In the genomic region with DNA sequence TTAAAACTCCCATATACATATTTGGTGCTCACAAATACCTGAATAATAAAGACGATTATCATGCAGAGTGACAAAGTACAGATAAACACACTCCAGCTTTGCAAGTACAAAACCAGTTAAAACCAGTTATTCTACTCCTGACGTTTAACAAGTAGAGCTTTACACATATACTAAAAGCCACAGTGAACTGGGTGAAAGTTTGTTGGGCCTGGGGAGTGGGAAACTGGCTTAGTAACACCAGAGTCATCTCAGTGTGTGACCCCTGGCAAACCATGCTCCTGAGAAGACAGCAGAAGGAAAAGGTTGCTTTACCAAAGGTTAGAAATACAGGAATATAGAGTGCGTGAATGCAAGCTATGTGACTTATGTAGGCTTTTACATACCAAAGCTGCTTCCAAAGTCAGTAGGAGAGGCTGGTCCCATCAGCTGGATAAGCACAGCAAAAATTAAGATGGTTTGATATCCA, we compare ENCODE assay signal across 13 cellular contexts.
A peak's percentile ranks its signal among the peaks of the same experiment; 100 is the strongest.
DNase-seq lines count a peak whose midpoint lies in the region; ATAC-seq and TF ChIP-seq lines count a peak whose summit lies in the region.
"Had no signal": no experiment of that assay in that cellular context is flagged by ENCODE, and none has a peak within 500 bp of the region (broad histone marks: within the 10 kb centered on the region; RNA-seq: fewer than 3 reads in every experiment).

No MANE protein-coding gene starts in this region.

- H3K56ac ChIP-seq in H9 (ENCODE audit: insufficient read length, low read depth, low read length): no peak overlapping the region

- H3K18ac ChIP-seq in H9 (ENCODE audit: insufficient read length, low read depth, low read length): peak overlapping the region; percentile 89

- no peak overlapping the region for H2BK15ac ChIP-seq in H9 (ENCODE audit: low read depth, low read length)

- intact Hi-C loops in ovary (cut with DNase I): no loop called here

- no peaks in the 10 kb centered on the region for H3K23me2 ChIP-seq in H9 (ENCODE audit: insufficient read length, low read depth, low read length, poor library complexity, severe bottlenecking)

- H3T11ph ChIP-seq in H9 (ENCODE audit: low read length): peak overlapping the region; percentile 10

- no peaks in the 10 kb centered on the region for H3K27me3 Mint-ChIP-seq in H9 (ENCODE audit: low read depth)
- H3K27me3 Mint-ChIP-seq: activated naive CD8-positive, alpha-beta T cell treated with anti-CD3 and anti-CD28 coated beads for 36 hours had no signal

- peak overlapping the region; percentile 70 for H2BK5ac ChIP-seq in H9 (ENCODE audit: insufficient read length, low read length)

- peak overlapping the region; percentile 85 to 99 (median 99) for H3K27ac Mint-ChIP-seq in H9
- H3K27ac Mint-ChIP-seq: activated naive CD8-positive, alpha-beta T cell treated with anti-CD3 and anti-CD28 coated beads for 36 hours had no signal

- no peak for TF ChIP-seq POLR2A in ovary (IDR thresholded peaks at IDR 0.05)

- ATAC-seq in HG03354 (IDR thresholded peaks at IDR 0.05; ENCODE audit: poor library complexity, severe bottlenecking, unreplicated experiment): no peak

- H3K9ac ChIP-seq in H9 (ENCODE audit: extremely low read depth, insufficient read length, low read length): no peak overlapping the region

- no peak overlapping the region for H2BK12ac ChIP-seq in H9 (ENCODE audit: insufficient read length, low read depth, low read length)

- H4K8ac ChIP-seq in H9 (replicated peaks; ENCODE audit: insufficient read length, low read depth, low read length): no peak overlapping the region

- H4K20me1 ChIP-seq in H9 (ENCODE audit: control insufficient read depth, insufficient read depth, insufficient read length): no peaks in the 10 kb centered on the region

- peak overlapping the region; percentile 6 for H2AK5ac ChIP-seq in H9 (ENCODE audit: insufficient read length, low read length)

- no peak for TF ChIP-seq EP300 in ovary (IDR thresholded peaks at IDR 0.05)

- peak overlapping the region; percentile 8; the same call in 1 of the 2 replicates for H3K14ac ChIP-seq in H9 (ENCODE audit: insufficient read depth, low read length)

- no peaks in the 10 kb centered on the region for H3K36me3 ChIP-seq in iPS DF 6.9 (ENCODE audit: control insufficient read depth, insufficient read depth, low read length)
- H3K36me3 ChIP-seq in ovary: no peaks in the 10 kb centered on the region
- H3K36me3 ChIP-seq: upper lobe of left lung had no signal

- no peak for TF ChIP-seq CTCF in H9 (conservative IDR thresholded peaks at IDR 0.05)
- no peak for TF ChIP-seq CTCF in astrocyte of the spinal cord (IDR thresholded peaks at IDR 0.05; ENCODE audit: low read depth, low read length)
- TF ChIP-seq CTCF in ovary (IDR thresholded peaks at IDR 0.05): no peak

- H3K27me3 ChIP-seq in H9 (ENCODE audit: insufficient read depth, low read length): no peaks in the 10 kb centered on the region
- H3K27me3 ChIP-seq in iPS DF 6.9 (ENCODE audit: control insufficient read depth, insufficient read depth, low read length): no peaks in the 10 kb centered on the region
- no peaks in the 10 kb centered on the region for H3K27me3 ChIP-seq in ovary
- H3K27me3 ChIP-seq: upper lobe of left lung had no signal

- no CpG with 5 or more reads among the region's 3 CpGs for WGBS in H9 (ENCODE audit: extremely low coverage, insufficient read length, low lambda C conversion rate)
- no CpG with 5 or more reads among the region's 3 CpGs for WGBS in iPS DF 6.9 (ENCODE audit: insufficient coverage, insufficient read length)
- 58 to 72% (median 60%) methylated on average over 3 of the region's 3 CpGs for WGBS in ovary, 3 donors

- H2BK120ac ChIP-seq in H9 (ENCODE audit: low read depth, low read length, poor library complexity, severe bottlenecking): no peak overlapping the region

- H3K36me3 Mint-ChIP-seq in H9 (ENCODE audit: insufficient read depth in 1 of 3, low read depth in 3 of 3): peaks cover 0 to 1% (median under 1%) of the 10 kb centered on the region in 3 experiments; a peak in 2 of 7 replicates
- H3K36me3 Mint-ChIP-seq: activated naive CD8-positive, alpha-beta T cell treated with anti-CD3 and anti-CD28 coated beads for 36 hours had no signal

- peak overlapping the region; percentile 89 for H4K5ac ChIP-seq in H9 (ENCODE audit: insufficient read length, low read depth, low read length)

- no peaks in the 10 kb centered on the region for H3K9me3 ChIP-seq in H9 (ENCODE audit: control insufficient read depth, low read depth, low read length)
- no peaks in the 10 kb centered on the region for H3K9me3 ChIP-seq in iPS DF 6.9 (ENCODE audit: control insufficient read depth, insufficient read depth, low read length)
- H3K9me3 ChIP-seq in ovary: no peaks in the 10 kb centered on the region
- H3K9me3 ChIP-seq: upper lobe of left lung had no signal

- no peak overlapping the region for H2BK20ac ChIP-seq in H9 (ENCODE audit: low read depth, low read length, poor library complexity, severe bottlenecking)

- no peak overlapping the region for H2AFZ ChIP-seq in H9 (ENCODE audit: low read length)

- H3K4me3 ChIP-seq in astrocyte of the spinal cord (ENCODE audit: low read depth, low read length) (no peak overlapping the region), iPS DF 6.9 (ENCODE audit: low read length) (no peak overlapping the region), ovary (no peak overlapping the region)
- H3K4me3 ChIP-seq: coronary artery, upper lobe of left lung had no signal

- H3K23ac ChIP-seq in H9 (ENCODE audit: insufficient read length, low read depth, low read length): no peak overlapping the region

- H3K4ac ChIP-seq in H9 (ENCODE audit: low read depth, low read length): no peak overlapping the region; the same call in 1 of the 2 replicates

- H3K4me2 ChIP-seq in H9 (ENCODE audit: insufficient read depth, insufficient read length, low read length): peak overlapping the region; percentile 12

- H3K4me3 Mint-ChIP-seq in H9: peak overlapping the region in 1 of 2 experiments; percentile 51; a peak in 1 of 5 replicates
- H3K4me3 Mint-ChIP-seq: activated naive CD8-positive, alpha-beta T cell treated with anti-CD3 and anti-CD28 coated beads for 36 hours had no signal

- H3K27ac ChIP-seq in H9 (ENCODE audit: insufficient read length, low read depth, low read length) (peak overlapping the region; percentile 95), iPS DF 6.9 (ENCODE audit: low read length) (no peak overlapping the region), ovary (no peak overlapping the region)
- H3K27ac ChIP-seq: coronary artery, upper lobe of left lung had no signal

- in situ Hi-C loops in astrocyte of the spinal cord (cut with HindIII; ENCODE audit: low sequenced_read_pairs): no loop called here

- H3K79me1 ChIP-seq in H9 (ENCODE audit: insufficient read depth, low read depth, low read length, poor library complexity, severe bottlenecking): no peaks in the 10 kb centered on the region

- peaks cover 48 to 50% of the 10 kb centered on the region in 2 experiments for H3K4me1 Mint-ChIP-seq in H9
- H3K4me1 Mint-ChIP-seq: activated naive CD8-positive, alpha-beta T cell treated with anti-CD3 and anti-CD28 coated beads for 36 hours had no signal

- peaks cover 0 to under 1% of the 10 kb centered on the region in 2 experiments; a peak in 1 of 5 replicates for H3K9me3 Mint-ChIP-seq in H9
- H3K9me3 Mint-ChIP-seq: activated naive CD8-positive, alpha-beta T cell treated with anti-CD3 and anti-CD28 coated beads for 36 hours had no signal

- no peak overlapping the region for H4K91ac ChIP-seq in H9 (ENCODE audit: insufficient read length, low read depth, low read length)

- no peak for DNase-seq in H9
- DNase-seq in astrocyte of the spinal cord (ENCODE audit: low read depth, low spot score): peak; percentile 38
- DNase-seq in iPS DF 6.9 (ENCODE audit: low read depth, low spot score): peak; percentile 25
- peak; percentile 45 for DNase-seq in renal cortical epithelial cell (ENCODE audit: low read depth)
- no peak for DNase-seq in NCI-H1436 (lab: John Stamatoyannopoulos, UW)
- DNase-seq in 8988T: no peak
- no peak for DNase-seq in ovary
- DNase-seq: activated CD4-positive, CD25-positive, alpha-beta regulatory T cell treated with anti-CD3 and anti-CD28 coated beads, Interleukin-2, amount 50 U/mL, for 72 hours; activated naive CD8-positive, alpha-beta T cell treated with anti-CD3 and anti-CD28 coated beads for 36 hours; NCI-H1092; upper lobe of left lung had no signal

- no peaks in the 10 kb centered on the region for H3K79me2 ChIP-seq in H9 (ENCODE audit: insufficient read depth, low read length)

- peaks cover 7% of the 10 kb centered on the region; the same call in 1 of the 2 replicates for H3K4me1 ChIP-seq in H9 (ENCODE audit: insufficient read depth, low read length)
- no peaks in the 10 kb centered on the region; the same call in 1 of the 2 replicates for H3K4me1 ChIP-seq in iPS DF 6.9 (ENCODE audit: control insufficient read depth, insufficient read depth, low read length)
- peaks cover 4% of the 10 kb centered on the region for H3K4me1 ChIP-seq in ovary (ENCODE audit: insufficient read depth)
- H3K4me1 ChIP-seq: upper lobe of left lung had no signal

Comparison
In these comparisons a context has a peak if more than half of its experiments do, and no peak if none do; other contexts are left out.
1. DNase-seq: peak in astrocyte of the spinal cord (single experiment), iPS DF 6.9 (single experiment) and renal cortical epithelial cell (single experiment); none in H9 (single experiment), NCI-H1436 (single experiment), 8988T (single experiment) and ovary (0 of 5).